ENCODE assay signal across 9 cellular contexts in genomic region chrX:134173541-134174272, GRCh38.
DNase-seq lines count a peak whose midpoint lies in the region; ATAC-seq, FAIRE-seq and TF ChIP-seq lines count a peak whose summit lies in the region.
"Had no signal": no experiment of that assay in that cellular context is flagged by ENCODE, and none has a peak within 500 bp of the region (broad histone marks: within the 10 kb centered on the region; RNA-seq: fewer than 3 reads in every experiment).

No MANE protein-coding gene starts in this region.

- peaks cover 25% of the 10 kb centered on the region for H3K4me1 ChIP-seq in ES-I3 (ENCODE audit: insufficient read depth, low read length)
- H3K4me1 ChIP-seq in effector memory CD4-positive, alpha-beta T cell (ENCODE audit: control insufficient read depth, insufficient read depth, low read length, poor library complexity, severe bottlenecking): peaks cover 7% of the 10 kb centered on the region
- no peaks in the 10 kb centered on the region for H3K4me1 ChIP-seq in pancreas

- peaks cover 3% of the 10 kb centered on the region for H3K27me3 ChIP-seq in effector memory CD4-positive, alpha-beta T cell (replicated peaks; ENCODE audit: control insufficient read depth, insufficient read depth, low read length, poor library complexity, severe bottlenecking)
- H3K27me3 ChIP-seq in pancreas: peaks cover 0 to 13% (median 4%) of the 10 kb centered on the region in 4 donors

- FAIRE-seq in pancreas (lab: Jason Lieb, UNC): no peak
- FAIRE-seq in urothelium cell line (lab: Jason Lieb, UNC): no peak

- DNase-seq in NCI-H524 treated with DMSO at 0.1 percent for 48 hours (lab: John Stamatoyannopoulos, UW): peak; percentile 2
- DNase-seq in effector memory CD4-positive, alpha-beta T cell: no peak
- DNase-seq in pancreas: no peak
- DNase-seq in NCI-H2227 (lab: John Stamatoyannopoulos, UW; ENCODE audit: unreplicated experiment): no peak
- no peak for DNase-seq in GDM1 (lab: John Stamatoyannopoulos, UW)
- no peak for DNase-seq in effector CD8-positive, alpha-beta T cell (lab: John Stamatoyannopoulos, UW)
- DNase-seq in urothelium cell line (ENCODE audit: low spot score): no peak
- DNase-seq: NCI-H1105 treated with DMSO at 0.1 percent for 48 hours had no signal

- peak overlapping the region; percentile 92 for H3K9ac ChIP-seq in ES-I3 (ENCODE audit: low read depth, low read length)

- ATAC-seq in pancreas: peak in 3 of 4 donors; percentile 26 to 46 (median 32)

- TF ChIP-seq CTCF in pancreas (IDR thresholded peaks at IDR 0.05): no peak

- H3K4me3 ChIP-seq in effector memory CD4-positive, alpha-beta T cell (ENCODE audit: insufficient read depth, low read depth, low read length, poor library complexity, severe bottlenecking): peak overlapping the region; percentile 49
- peak overlapping the region in 1 of 4 donors; percentile 50 for H3K4me3 ChIP-seq in pancreas

- H3K36me3 ChIP-seq in ES-I3 (ENCODE audit: insufficient read depth, low read length): peaks cover 15% of the 10 kb centered on the region
- no peaks in the 10 kb centered on the region for H3K36me3 ChIP-seq in effector memory CD4-positive, alpha-beta T cell (ENCODE audit: control insufficient read depth, insufficient read depth, low read length)
- no peaks in the 10 kb centered on the region for H3K36me3 ChIP-seq in pancreas

- WGBS in pancreas, 2 donors: 4 to 20% methylated on average over 27 of the region's 27 CpGs

- H3K9me3 ChIP-seq in ES-I3 (ENCODE audit: control insufficient read depth, insufficient read depth, low read length) (no peaks in the 10 kb centered on the region), pancreas (no peaks in the 10 kb centered on the region)
- H3K9me3 ChIP-seq in effector memory CD4-positive, alpha-beta T cell (ENCODE audit: control insufficient read depth, low read length): no peaks in the 10 kb centered on the region

- intact Hi-C loops in pancreas (cut with DNase I): no loop called here

- no peak overlapping the region for H3K27ac ChIP-seq in effector memory CD4-positive, alpha-beta T cell (ENCODE audit: insufficient read depth, low read length, poor library complexity, severe bottlenecking)
- no peak overlapping the region for H3K27ac ChIP-seq in pancreas
